10 cellular contexts compared by ENCODE assay signal in the genomic region with DNA sequence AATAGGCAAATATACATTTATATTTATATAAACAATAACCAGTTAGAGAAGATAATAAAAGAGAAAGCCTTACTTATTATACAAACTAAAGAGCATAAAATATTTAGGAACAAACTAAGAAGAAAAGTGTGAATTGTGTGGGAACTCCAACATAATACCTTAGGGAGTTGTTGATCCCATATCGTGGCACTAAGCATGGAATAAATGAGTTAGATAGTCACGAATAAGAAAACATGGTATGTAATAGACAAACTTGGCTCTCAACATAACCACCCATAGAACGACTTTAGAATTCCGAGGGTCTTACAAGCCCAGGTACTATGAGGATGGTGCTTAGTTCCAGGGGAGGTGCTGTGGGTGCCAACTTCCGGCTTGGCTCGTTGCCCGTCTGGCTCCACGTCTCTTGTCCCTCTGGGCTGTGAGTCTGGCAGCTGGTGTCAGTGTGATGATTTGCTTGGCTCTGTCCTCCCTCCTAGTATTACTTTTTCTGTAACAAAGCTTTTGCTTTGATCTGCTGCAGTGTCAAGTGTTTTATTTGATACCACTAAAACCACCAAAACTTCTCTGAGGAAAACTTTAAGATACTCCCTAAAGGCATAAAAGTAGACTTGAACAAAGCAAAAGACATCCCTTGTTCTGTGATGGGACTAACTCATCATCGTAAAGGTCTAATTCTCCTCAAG. TPM values are rescaled to one million over a fixed set of nuclear protein-coding genes. Genes with fewer than 3 reads are reported as not detected.
A peak's percentile ranks its signal among the peaks of the same experiment; 100 is the strongest.
DNase-seq lines count a peak whose midpoint lies in the region; ATAC-seq and TF ChIP-seq lines count a peak whose summit lies in the region.
"Had no signal": no experiment of that assay in that cellular context is flagged by ENCODE, and none has a peak within 500 bp of the region (broad histone marks: within the 10 kb centered on the region; RNA-seq: fewer than 3 reads in every experiment).

No MANE protein-coding gene starts in this region.

- no peaks in the 10 kb centered on the region for H3K9me3 Mint-ChIP-seq in activated naive CD4-positive, alpha-beta T cell treated with anti-CD3 and anti-CD28 coated beads for 36 hours
- H3K9me3 Mint-ChIP-seq: activated B cell treated with CpG ODN at 0.5 μM for 24 hours; CD4-positive, CD25-positive, alpha-beta regulatory T cell had no signal

- no peak overlapping the region for H3K4me3 Mint-ChIP-seq in activated naive CD4-positive, alpha-beta T cell treated with anti-CD3 and anti-CD28 coated beads for 36 hours
- H3K4me3 Mint-ChIP-seq: activated B cell treated with CpG ODN at 0.5 μM for 24 hours; CD4-positive, CD25-positive, alpha-beta regulatory T cell had no signal

- DNase-seq in D341Med (ENCODE audit: low spot score) = peak; percentile 51
- peak; percentile 70 for DNase-seq in NCI-H1105 (lab: John Stamatoyannopoulos, UW)
- peak; percentile 69 for DNase-seq in SW480 (ENCODE audit: low spot score)
- DNase-seq in left lobe of liver (ENCODE audit: low spot score) = peak; percentile 58
- DNase-seq in stimulated activated CD4-positive, alpha-beta T cell treated with anti-CD3 and anti-CD28 coated beads, Interleukin-2, amount 100 ng/mL, for 48 hours = no peak
- no peak for DNase-seq in activated naive CD4-positive, alpha-beta T cell treated with anti-CD3 and anti-CD28 coated beads for 36 hours
- DNase-seq: activated B cell treated with CpG ODN at 0.5 μM for 24 hours; CD4-positive, CD25-positive, alpha-beta regulatory T cell had no signal

- CTCF ChIA-PET in activated naive CD4-positive, alpha-beta T cell treated with anti-CD3 and anti-CD28 coated beads for 36 hours (lab: Charles Lee) = no interaction called here

- peaks cover 4% of the 10 kb centered on the region for H3K27me3 Mint-ChIP-seq in activated naive CD4-positive, alpha-beta T cell treated with anti-CD3 and anti-CD28 coated beads for 36 hours (ENCODE audit: low read depth)

- no peaks in the 10 kb centered on the region for H3K4me1 Mint-ChIP-seq in activated naive CD4-positive, alpha-beta T cell treated with anti-CD3 and anti-CD28 coated beads for 36 hours (ENCODE audit: low read depth)
- H3K4me1 Mint-ChIP-seq: activated B cell treated with CpG ODN at 0.5 μM for 24 hours; CD4-positive, CD25-positive, alpha-beta regulatory T cell had no signal

- no peak for TF ChIP-seq POLR2A in GM18505 (IDR thresholded peaks at IDR 0.05; ENCODE audit: borderline replicate concordance, extremely low read depth, insufficient read depth, insufficient read length)

- intact Hi-C loops in activated naive CD4-positive, alpha-beta T cell treated with anti-CD3 and anti-CD28 coated beads for 36 hours (cut with micrococcal nuclease) = no loop called here

- no peak overlapping the region for H3K27ac Mint-ChIP-seq in activated naive CD4-positive, alpha-beta T cell treated with anti-CD3 and anti-CD28 coated beads for 36 hours
- H3K27ac Mint-ChIP-seq: activated B cell treated with CpG ODN at 0.5 μM for 24 hours; CD4-positive, CD25-positive, alpha-beta regulatory T cell had no signal

- ATAC-seq in left lobe of liver = peak; percentile 77
- ATAC-seq in GM18505 (IDR thresholded peaks at IDR 0.05; ENCODE audit: unreplicated experiment) = no peak
- ATAC-seq in HG03571 (IDR thresholded peaks at IDR 0.05; ENCODE audit: unreplicated experiment) = no peak

- no peaks in the 10 kb centered on the region for H3K36me3 Mint-ChIP-seq in activated naive CD4-positive, alpha-beta T cell treated with anti-CD3 and anti-CD28 coated beads for 36 hours (ENCODE audit: low read depth)
- H3K36me3 Mint-ChIP-seq: CD4-positive, CD25-positive, alpha-beta regulatory T cell had no signal

RNA-seq across cellular contexts. Expression of a gene that starts 9.5 kb away (rescaled TPM):
- 0.33 TPM for total RNA-seq in left lobe of liver
- under 1 TPM; 0.40 to 0.50 TPM for total RNA-seq in activated naive CD4-positive, alpha-beta T cell treated with anti-CD3 and anti-CD28 coated beads for 36 hours

Comparison
In these comparisons a context has a peak if more than half of its experiments do, and no peak if none do; other contexts are left out.
1. DNase-seq: peak in D341Med (single experiment), NCI-H1105 (single experiment), SW480 (single experiment) and left lobe of liver (single experiment); none in stimulated activated CD4-positive, alpha-beta T cell treated with anti-CD3 and anti-CD28 coated beads, Interleukin-2, amount 100 ng/mL, for 48 hours (0 of 2) and activated naive CD4-positive, alpha-beta T cell treated with anti-CD3 and anti-CD28 coated beads for 36 hours (single experiment).